In genomic region chr11:70627219-70627618, GRCh38 we compare ENCODE assay signal across 1 cellular context.
A peak's percentile ranks its signal among the peaks of the same experiment; 100 is the strongest.
TF ChIP-seq lines count a peak whose summit lies in the region.

No MANE protein-coding gene starts in this region.

TF ChIP-seq in HepG2, 621 proteins besides CTCF, POLR2A, EP300 and RAD21 (continued from another document and continues in another):
- no peak for TF ChIP-seq ZHX2 (IDR thresholded peaks at IDR 0.05; ENCODE audit: low read depth)
- no peak for TF ChIP-seq ZHX2 (CRISPR knock-in tag; IDR thresholded peaks at IDR 0.05; ENCODE audit: borderline replicate concordance)
- no peak for TF ChIP-seq ZNF160 (CRISPR knock-in tag; IDR thresholded peaks at IDR 0.05)
- peak; percentile 17; the same call in 1 of the 2 replicates for TF ChIP-seq CEBPG (CRISPR knock-in tag; IDR thresholded peaks at IDR 0.05)
- TF ChIP-seq STAG1 (CRISPR knock-in tag; IDR thresholded peaks at IDR 0.05) = no peak
- TF ChIP-seq LRRFIP1 (CRISPR knock-in tag; conservative IDR thresholded peaks at IDR 0.05) = no peak
- no peak for TF ChIP-seq PRMT3 (CRISPR knock-in tag; IDR thresholded peaks at IDR 0.05; ENCODE audit: borderline replicate concordance, low read depth)
- TF ChIP-seq ZNF614 (CRISPR knock-in tag; IDR thresholded peaks at IDR 0.05; ENCODE audit: borderline replicate concordance) = no peak
- TF ChIP-seq ZNF354B (CRISPR knock-in tag; IDR thresholded peaks at IDR 0.05) = no peak
- TF ChIP-seq THAP9 (CRISPR knock-in tag; IDR thresholded peaks at IDR 0.05; ENCODE audit: borderline replicate concordance) = no peak
- no peak for TF ChIP-seq ZNF281 (CRISPR knock-in tag; IDR thresholded peaks at IDR 0.05; ENCODE audit: borderline replicate concordance)
- no peak for TF ChIP-seq ZNF543 (CRISPR knock-in tag; IDR thresholded peaks at IDR 0.05)
- no peak for TF ChIP-seq ZNF678 (CRISPR knock-in tag; IDR thresholded peaks at IDR 0.05)
- no peak for TF ChIP-seq ZFP62 (CRISPR knock-in tag; IDR thresholded peaks at IDR 0.05)
- TF ChIP-seq NBN (conservative IDR thresholded peaks at IDR 0.05) = no peak
- TF ChIP-seq SP4 (CRISPR knock-in tag; IDR thresholded peaks at IDR 0.05) = no peak
- no peak for TF ChIP-seq NCOR1 (IDR thresholded peaks at IDR 0.05; ENCODE audit: borderline replicate concordance, low read length)
- no peak for TF ChIP-seq ZNF512B (CRISPR knock-in tag; IDR thresholded peaks at IDR 0.05; ENCODE audit: borderline replicate concordance)
- no peak for TF ChIP-seq CSRNP1 (CRISPR knock-in tag; IDR thresholded peaks at IDR 0.05)
- no peak for TF ChIP-seq ZNF761 (CRISPR knock-in tag; conservative IDR thresholded peaks at IDR 0.05)
- TF ChIP-seq CBFB (CRISPR knock-in tag; IDR thresholded peaks at IDR 0.05) = no peak
- no peak for TF ChIP-seq ZNF75D (CRISPR knock-in tag; IDR thresholded peaks at IDR 0.05; ENCODE audit: borderline replicate concordance)
- no peak for TF ChIP-seq BCL3 (CRISPR knock-in tag; IDR thresholded peaks at IDR 0.05)
- no peak for TF ChIP-seq ZMAT5 (CRISPR knock-in tag; IDR thresholded peaks at IDR 0.05; ENCODE audit: borderline replicate concordance, low read depth)
- TF ChIP-seq TEAD3 (CRISPR knock-in tag; optimal IDR thresholded peaks at IDR 0.05; ENCODE audit: borderline replicate concordance) = no peak
- TF ChIP-seq ZBTB20 (CRISPR knock-in tag; IDR thresholded peaks at IDR 0.05; ENCODE audit: borderline replicate concordance, low read depth) = no peak
- no peak for TF ChIP-seq USF2 (IDR thresholded peaks at IDR 0.05; ENCODE audit: low read depth, low read length)
- TF ChIP-seq USF2 (CRISPR knock-in tag; IDR thresholded peaks at IDR 0.05; ENCODE audit: borderline replicate concordance) = no peak
- TF ChIP-seq ZNF558 (CRISPR knock-in tag; IDR thresholded peaks at IDR 0.05; ENCODE audit: borderline replicate concordance) = no peak
- no peak for TF ChIP-seq SSRP1 (CRISPR knock-in tag; IDR thresholded peaks at IDR 0.05)
- TF ChIP-seq TEF (CRISPR knock-in tag; IDR thresholded peaks at IDR 0.05) = no peak
- no peak for TF ChIP-seq ZNF781 (CRISPR knock-in tag; IDR thresholded peaks at IDR 0.05; ENCODE audit: borderline replicate concordance, not compliant biosample characterization)
- TF ChIP-seq IKZF4 (CRISPR knock-in tag; IDR thresholded peaks at IDR 0.05; ENCODE audit: borderline replicate concordance, low read depth, not compliant biosample characterization) = no peak
- TF ChIP-seq ZNF615 (CRISPR knock-in tag; IDR thresholded peaks at IDR 0.05; ENCODE audit: borderline replicate concordance) = no peak
